In genomic region chr1:145431363-145432256, GRCh38 we compare ENCODE assay signal across 1 cellular context.
TF ChIP-seq lines count a peak whose summit lies in the region.

No MANE protein-coding gene starts in this region.

TF ChIP-seq in H1, 55 proteins besides CTCF, POLR2A, EP300 and RAD21:
- peak; percentile 39 for TF ChIP-seq EZH2 (IDR thresholded peaks at IDR 0.05; ENCODE audit: low read depth, low read length, severe bottlenecking)
- peak; percentile 61 for TF ChIP-seq SUZ12 (IDR thresholded peaks at IDR 0.05; ENCODE audit: low read length)
- peak; percentile 41 for TF ChIP-seq KDM4A (IDR thresholded peaks at IDR 0.05; ENCODE audit: low read depth, low read length, severe bottlenecking)
TF ChIP-seq in H1: peak in this region for 3; not testable (repeated sequence) for 52.
